2 cellular contexts compared by ENCODE assay signal in the genomic region with DNA sequence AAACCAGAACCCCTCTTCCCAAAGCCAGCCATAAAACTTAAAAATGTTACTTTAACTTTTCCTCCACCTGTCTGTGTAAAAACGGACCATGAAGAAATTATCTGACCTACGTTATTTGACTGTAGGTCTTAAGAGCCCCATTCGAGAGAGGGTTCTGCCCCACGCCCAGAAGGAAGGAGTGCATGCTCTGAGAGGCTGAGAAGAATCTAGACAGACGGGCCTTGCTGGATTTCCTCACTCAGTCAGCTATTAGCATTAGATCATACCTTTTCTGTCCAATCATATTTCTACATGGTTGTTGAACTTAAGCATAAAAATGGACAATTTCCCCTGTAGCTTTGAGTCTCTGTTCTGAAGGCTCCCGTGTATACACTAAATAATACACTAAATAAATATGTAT.
TF ChIP-seq lines count a peak whose summit lies in the region.

No MANE protein-coding gene starts in this region.

TF ChIP-seq in GM23338, 12 proteins besides CTCF, POLR2A, EP300 and RAD21 (continued from another document):
- TF ChIP-seq, protein P1, sequence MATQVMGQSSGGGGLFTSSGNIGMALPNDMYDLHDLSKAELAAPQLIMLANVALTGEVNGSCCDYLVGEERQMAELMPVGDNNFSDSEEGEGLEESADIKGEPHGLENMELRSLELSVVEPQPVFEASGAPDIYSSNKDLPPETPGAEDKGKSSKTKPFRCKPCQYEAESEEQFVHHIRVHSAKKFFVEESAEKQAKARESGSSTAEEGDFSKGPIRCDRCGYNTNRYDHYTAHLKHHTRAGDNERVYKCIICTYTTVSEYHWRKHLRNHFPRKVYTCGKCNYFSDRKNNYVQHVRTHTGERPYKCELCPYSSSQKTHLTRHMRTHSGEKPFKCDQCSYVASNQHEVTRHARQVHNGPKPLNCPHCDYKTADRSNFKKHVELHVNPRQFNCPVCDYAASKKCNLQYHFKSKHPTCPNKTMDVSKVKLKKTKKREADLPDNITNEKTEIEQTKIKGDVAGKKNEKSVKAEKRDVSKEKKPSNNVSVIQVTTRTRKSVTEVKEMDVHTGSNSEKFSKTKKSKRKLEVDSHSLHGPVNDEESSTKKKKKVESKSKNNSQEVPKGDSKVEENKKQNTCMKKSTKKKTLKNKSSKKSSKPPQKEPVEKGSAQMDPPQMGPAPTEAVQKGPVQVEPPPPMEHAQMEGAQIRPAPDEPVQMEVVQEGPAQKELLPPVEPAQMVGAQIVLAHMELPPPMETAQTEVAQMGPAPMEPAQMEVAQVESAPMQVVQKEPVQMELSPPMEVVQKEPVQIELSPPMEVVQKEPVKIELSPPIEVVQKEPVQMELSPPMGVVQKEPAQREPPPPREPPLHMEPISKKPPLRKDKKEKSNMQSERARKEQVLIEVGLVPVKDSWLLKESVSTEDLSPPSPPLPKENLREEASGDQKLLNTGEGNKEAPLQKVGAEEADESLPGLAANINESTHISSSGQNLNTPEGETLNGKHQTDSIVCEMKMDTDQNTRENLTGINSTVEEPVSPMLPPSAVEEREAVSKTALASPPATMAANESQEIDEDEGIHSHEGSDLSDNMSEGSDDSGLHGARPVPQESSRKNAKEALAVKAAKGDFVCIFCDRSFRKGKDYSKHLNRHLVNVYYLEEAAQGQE (IDR thresholded peaks at IDR 0.05; ENCODE audit: unreplicated experiment) = no peak
- TF ChIP-seq ZNF331 (CRISPR knock-in tag; IDR thresholded peaks at IDR 0.05; ENCODE audit: low read depth) (no peak), EZH2phosphoT487 (IDR thresholded peaks at IDR 0.05; ENCODE audit: unreplicated experiment) (no peak), POLR2AphosphoS5 (IDR thresholded peaks at IDR 0.05; ENCODE audit: low read depth) (no peak)
- TF ChIP-seq, protein P2, sequence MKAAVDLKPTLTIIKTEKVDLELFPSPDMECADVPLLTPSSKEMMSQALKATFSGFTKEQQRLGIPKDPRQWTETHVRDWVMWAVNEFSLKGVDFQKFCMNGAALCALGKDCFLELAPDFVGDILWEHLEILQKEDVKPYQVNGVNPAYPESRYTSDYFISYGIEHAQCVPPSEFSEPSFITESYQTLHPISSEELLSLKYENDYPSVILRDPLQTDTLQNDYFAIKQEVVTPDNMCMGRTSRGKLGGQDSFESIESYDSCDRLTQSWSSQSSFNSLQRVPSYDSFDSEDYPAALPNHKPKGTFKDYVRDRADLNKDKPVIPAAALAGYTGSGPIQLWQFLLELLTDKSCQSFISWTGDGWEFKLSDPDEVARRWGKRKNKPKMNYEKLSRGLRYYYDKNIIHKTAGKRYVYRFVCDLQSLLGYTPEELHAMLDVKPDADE (IDR thresholded peaks at IDR 0.05) = no peak
- TF ChIP-seq, protein P3, sequence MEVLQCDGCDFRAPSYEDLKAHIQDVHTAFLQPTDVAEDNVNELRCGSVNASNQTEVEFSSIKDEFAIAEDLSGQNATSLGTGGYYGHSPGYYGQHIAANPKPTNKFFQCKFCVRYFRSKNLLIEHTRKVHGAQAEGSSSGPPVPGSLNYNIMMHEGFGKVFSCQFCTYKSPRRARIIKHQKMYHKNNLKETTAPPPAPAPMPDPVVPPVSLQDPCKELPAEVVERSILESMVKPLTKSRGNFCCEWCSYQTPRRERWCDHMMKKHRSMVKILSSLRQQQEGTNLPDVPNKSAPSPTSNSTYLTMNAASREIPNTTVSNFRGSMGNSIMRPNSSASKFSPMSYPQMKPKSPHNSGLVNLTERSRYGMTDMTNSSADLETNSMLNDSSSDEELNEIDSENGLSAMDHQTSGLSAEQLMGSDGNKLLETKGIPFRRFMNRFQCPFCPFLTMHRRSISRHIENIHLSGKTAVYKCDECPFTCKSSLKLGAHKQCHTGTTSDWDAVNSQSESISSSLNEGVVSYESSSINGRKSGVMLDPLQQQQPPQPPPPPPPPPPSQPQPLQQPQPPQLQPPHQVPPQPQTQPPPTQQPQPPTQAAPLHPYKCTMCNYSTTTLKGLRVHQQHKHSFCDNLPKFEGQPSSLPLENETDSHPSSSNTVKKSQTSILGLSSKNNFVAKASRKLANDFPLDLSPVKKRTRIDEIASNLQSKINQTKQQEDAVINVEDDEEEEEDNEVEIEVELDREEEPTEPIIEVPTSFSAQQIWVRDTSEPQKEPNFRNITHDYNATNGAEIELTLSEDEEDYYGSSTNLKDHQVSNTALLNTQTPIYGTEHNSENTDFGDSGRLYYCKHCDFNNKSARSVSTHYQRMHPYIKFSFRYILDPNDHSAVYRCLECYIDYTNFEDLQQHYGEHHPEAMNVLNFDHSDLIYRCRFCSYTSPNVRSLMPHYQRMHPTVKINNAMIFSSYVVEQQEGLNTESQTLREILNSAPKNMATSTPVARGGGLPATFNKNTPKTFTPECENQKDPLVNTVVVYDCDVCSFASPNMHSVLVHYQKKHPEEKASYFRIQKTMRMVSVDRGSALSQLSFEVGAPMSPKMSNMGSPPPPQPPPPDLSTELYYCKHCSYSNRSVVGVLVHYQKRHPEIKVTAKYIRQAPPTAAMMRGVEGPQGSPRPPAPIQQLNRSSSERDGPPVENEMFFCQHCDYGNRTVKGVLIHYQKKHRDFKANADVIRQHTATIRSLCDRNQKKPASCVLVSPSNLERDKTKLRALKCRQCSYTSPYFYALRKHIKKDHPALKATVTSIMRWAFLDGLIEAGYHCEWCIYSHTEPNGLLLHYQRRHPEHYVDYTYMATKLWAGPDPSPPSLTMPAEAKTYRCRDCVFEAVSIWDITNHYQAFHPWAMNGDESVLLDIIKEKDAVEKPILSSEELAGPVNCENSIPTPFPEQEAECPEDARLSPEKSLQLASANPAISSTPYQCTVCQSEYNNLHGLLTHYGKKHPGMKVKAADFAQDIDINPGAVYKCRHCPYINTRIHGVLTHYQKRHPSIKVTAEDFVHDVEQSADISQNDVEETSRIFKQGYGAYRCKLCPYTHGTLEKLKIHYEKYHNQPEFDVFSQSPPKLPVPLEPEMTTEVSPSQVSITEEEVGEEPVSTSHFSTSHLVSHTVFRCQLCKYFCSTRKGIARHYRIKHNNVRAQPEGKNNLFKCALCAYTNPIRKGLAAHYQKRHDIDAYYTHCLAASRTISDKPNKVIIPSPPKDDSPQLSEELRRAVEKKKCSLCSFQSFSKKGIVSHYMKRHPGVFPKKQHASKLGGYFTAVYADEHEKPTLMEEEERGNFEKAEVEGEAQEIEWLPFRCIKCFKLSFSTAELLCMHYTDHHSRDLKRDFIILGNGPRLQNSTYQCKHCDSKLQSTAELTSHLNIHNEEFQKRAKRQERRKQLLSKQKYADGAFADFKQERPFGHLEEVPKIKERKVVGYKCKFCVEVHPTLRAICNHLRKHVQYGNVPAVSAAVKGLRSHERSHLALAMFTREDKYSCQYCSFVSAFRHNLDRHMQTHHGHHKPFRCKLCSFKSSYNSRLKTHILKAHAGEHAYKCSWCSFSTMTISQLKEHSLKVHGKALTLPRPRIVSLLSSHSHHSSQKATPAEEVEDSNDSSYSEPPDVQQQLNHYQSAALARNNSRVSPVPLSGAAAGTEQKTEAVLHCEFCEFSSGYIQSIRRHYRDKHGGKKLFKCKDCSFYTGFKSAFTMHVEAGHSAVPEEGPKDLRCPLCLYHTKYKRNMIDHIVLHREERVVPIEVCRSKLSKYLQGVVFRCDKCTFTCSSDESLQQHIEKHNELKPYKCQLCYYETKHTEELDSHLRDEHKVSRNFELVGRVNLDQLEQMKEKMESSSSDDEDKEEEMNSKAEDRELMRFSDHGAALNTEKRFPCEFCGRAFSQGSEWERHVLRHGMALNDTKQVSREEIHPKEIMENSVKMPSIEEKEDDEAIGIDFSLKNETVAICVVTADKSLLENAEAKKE (CRISPR knock-in tag; IDR thresholded peaks at IDR 0.05) = no peak

TF ChIP-seq in SK-N-SH treated with all-trans-retinoic acid at 6 μM for 48 hours, 23 proteins besides CTCF, POLR2A, EP300 and RAD21 (continued from another document):
- TF ChIP-seq, protein P4, sequence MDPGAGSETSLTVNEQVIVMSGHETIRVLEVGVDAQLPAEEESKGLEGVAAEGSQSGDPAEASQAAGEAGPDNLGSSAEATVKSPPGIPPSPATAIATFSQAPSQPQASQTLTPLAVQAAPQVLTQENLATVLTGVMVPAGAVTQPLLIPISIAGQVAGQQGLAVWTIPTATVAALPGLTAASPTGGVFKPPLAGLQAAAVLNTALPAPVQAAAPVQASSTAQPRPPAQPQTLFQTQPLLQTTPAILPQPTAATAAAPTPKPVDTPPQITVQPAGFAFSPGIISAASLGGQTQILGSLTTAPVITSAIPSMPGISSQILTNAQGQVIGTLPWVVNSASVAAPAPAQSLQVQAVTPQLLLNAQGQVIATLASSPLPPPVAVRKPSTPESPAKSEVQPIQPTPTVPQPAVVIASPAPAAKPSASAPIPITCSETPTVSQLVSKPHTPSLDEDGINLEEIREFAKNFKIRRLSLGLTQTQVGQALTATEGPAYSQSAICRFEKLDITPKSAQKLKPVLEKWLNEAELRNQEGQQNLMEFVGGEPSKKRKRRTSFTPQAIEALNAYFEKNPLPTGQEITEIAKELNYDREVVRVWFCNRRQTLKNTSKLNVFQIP (CRISPR knock-in tag; IDR thresholded peaks at IDR 0.05; ENCODE audit: borderline replicate concordance, low read depth) = no peak
- TF ChIP-seq, protein P5, sequence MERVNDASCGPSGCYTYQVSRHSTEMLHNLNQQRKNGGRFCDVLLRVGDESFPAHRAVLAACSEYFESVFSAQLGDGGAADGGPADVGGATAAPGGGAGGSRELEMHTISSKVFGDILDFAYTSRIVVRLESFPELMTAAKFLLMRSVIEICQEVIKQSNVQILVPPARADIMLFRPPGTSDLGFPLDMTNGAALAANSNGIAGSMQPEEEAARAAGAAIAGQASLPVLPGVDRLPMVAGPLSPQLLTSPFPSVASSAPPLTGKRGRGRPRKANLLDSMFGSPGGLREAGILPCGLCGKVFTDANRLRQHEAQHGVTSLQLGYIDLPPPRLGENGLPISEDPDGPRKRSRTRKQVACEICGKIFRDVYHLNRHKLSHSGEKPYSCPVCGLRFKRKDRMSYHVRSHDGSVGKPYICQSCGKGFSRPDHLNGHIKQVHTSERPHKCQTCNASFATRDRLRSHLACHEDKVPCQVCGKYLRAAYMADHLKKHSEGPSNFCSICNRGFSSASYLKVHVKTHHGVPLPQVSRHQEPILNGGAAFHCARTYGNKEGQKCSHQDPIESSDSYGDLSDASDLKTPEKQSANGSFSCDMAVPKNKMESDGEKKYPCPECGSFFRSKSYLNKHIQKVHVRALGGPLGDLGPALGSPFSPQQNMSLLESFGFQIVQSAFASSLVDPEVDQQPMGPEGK (CRISPR knock-in tag; IDR thresholded peaks at IDR 0.05; ENCODE audit: borderline replicate concordance) = no peak
- no peak for TF ChIP-seq RARB (CRISPR knock-in tag; IDR thresholded peaks at IDR 0.05)
- TF ChIP-seq SNAI2 (CRISPR knock-in tag; IDR thresholded peaks at IDR 0.05) = no peak
- TF ChIP-seq ZFP3 (CRISPR knock-in tag; IDR thresholded peaks at IDR 0.05) = no peak
- no peak for TF ChIP-seq ZNF70 (CRISPR knock-in tag; IDR thresholded peaks at IDR 0.05)
- TF ChIP-seq TCF4 (CRISPR knock-in tag; IDR thresholded peaks at IDR 0.05; ENCODE audit: borderline replicate concordance) = no peak
- TF ChIP-seq ZC3H10 (CRISPR knock-in tag; IDR thresholded peaks at IDR 0.05) = no peak
- no peak for TF ChIP-seq ZNF8 (CRISPR knock-in tag; IDR thresholded peaks at IDR 0.05)
- TF ChIP-seq PPARA (CRISPR knock-in tag; IDR thresholded peaks at IDR 0.05; ENCODE audit: borderline replicate concordance) = no peak
